ENCODE assay signal across 14 cellular contexts in the genomic region with DNA sequence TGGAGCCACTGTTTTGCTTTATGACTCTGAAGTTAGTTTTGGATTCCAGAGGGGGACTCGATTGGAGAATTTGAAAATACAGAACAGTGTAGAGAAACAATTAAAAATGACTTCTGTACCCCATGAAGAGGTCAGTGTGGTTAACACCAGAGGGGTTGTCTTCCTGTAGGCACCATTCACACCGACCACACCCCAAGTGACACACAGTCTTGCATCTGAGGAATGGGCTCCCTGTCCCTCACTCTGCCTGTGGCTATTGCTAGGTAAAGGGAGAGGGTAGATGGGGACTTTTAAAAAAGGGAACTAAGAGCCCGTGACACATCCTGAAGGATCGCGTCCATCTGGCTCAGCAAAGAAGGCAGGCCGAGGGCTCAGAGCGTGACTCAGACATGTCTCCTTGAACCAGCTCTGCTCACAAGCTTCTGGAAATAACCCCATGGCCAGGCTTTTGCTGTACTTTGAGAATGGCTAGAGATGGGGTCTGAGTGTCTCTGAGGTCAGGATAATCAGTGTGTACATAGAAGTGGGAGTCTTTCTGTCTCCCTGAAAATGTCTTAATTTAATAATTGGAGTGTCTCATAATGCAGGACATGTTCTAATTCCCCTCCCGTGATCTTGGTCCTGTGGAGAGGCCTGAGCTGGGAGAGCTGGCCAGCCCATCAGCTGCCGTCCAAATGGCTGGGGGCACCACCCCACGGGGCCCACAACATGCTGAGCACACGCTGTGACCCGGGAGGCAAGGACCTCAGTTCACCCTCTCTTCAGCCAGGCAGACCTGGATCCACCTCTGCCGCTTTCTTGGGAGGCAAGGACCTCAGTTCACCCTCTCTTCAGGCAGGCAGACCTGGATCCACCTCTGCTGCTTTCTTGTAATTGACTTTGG. TPM values are rescaled to one million over a fixed set of nuclear protein-coding genes. Genes with fewer than 3 reads are reported as not detected.
DNase-seq lines count a peak whose midpoint lies in the region; ATAC-seq and TF ChIP-seq lines count a peak whose summit lies in the region.
"Had no signal": no experiment of that assay in that cellular context is flagged by ENCODE, and none has a peak within 500 bp of the region (broad histone marks: within the 10 kb centered on the region; RNA-seq: fewer than 3 reads in every experiment).

No MANE protein-coding gene starts in this region.

- intact Hi-C loops in left ventricle myocardium superior (cut with micrococcal nuclease) = no loop called here
- intact Hi-C loops in esophagus squamous epithelium (cut with DNase I) = loop anchor here (5.0 kb wide), 1 partner anchor 78 kb away; no protein-coding TSS in a partner anchor
- intact Hi-C loops in prostate gland (cut with DNase I) = no loop called here

- 65 to 67% methylated on average over 4 to 10 of the region's 13 CpGs for WGBS in esophagus squamous epithelium, 2 donors
- WGBS in prostate gland = 72% methylated on average over 13 of the region's 13 CpGs

- H3K9me3 ChIP-seq in RWPE2 (ENCODE audit: severe bottlenecking) = no peaks in the 10 kb centered on the region
- H3K9me3 ChIP-seq in thoracic aorta = no peaks in the 10 kb centered on the region
- no peaks in the 10 kb centered on the region for H3K9me3 ChIP-seq in esophagus squamous epithelium
- H3K9me3 ChIP-seq in prostate gland = no peaks in the 10 kb centered on the region

- no peaks in the 10 kb centered on the region for H3K9me3 Mint-ChIP-seq in activated naive CD4-positive, alpha-beta T cell treated with anti-CD3 and anti-CD28 coated beads, Interleukin-2, amount 10 ng/mL, durations not matched to agents 7 days and 5 days
- H3K9me3 Mint-ChIP-seq: type B pancreatic cell had no signal

- H3K27me3 ChIP-seq in RWPE2 (ENCODE audit: insufficient read depth, poor library complexity, severe bottlenecking) = no peaks in the 10 kb centered on the region
- no peaks in the 10 kb centered on the region for H3K27me3 ChIP-seq in thoracic aorta (replicated peaks; ENCODE audit: insufficient read depth)
- H3K27me3 ChIP-seq in esophagus squamous epithelium = no peaks in the 10 kb centered on the region
- H3K27me3 ChIP-seq in prostate gland (replicated peaks; ENCODE audit: insufficient read depth) = no peaks in the 10 kb centered on the region

- peaks cover 19% of the 10 kb centered on the region for H3K27me3 Mint-ChIP-seq in activated naive CD4-positive, alpha-beta T cell treated with anti-CD3 and anti-CD28 coated beads, Interleukin-2, amount 10 ng/mL, durations not matched to agents 7 days and 5 days
- H3K27me3 Mint-ChIP-seq: type B pancreatic cell had no signal

- no peak for TF ChIP-seq CTCF in RWPE2 (IDR thresholded peaks at IDR 0.05; ENCODE audit: poor library complexity, severe bottlenecking)
- TF ChIP-seq CTCF in thoracic aorta (IDR thresholded peaks at IDR 0.05) = no peak
- no peak for TF ChIP-seq CTCF in esophagus squamous epithelium (IDR thresholded peaks at IDR 0.05)
- no peak for TF ChIP-seq CTCF in prostate gland (IDR thresholded peaks at IDR 0.05)

- no peaks in the 10 kb centered on the region for H3K36me3 ChIP-seq in RWPE2 (ENCODE audit: low read depth)
- H3K36me3 ChIP-seq in thoracic aorta = no peaks in the 10 kb centered on the region
- no peaks in the 10 kb centered on the region for H3K36me3 ChIP-seq in esophagus squamous epithelium
- H3K36me3 ChIP-seq in prostate gland = no peaks in the 10 kb centered on the region

- no peak overlapping the region for H3K4me3 ChIP-seq in RWPE2 (ENCODE audit: severe bottlenecking)
- H3K4me3 ChIP-seq in thoracic aorta = no peak overlapping the region
- H3K4me3 ChIP-seq in esophagus squamous epithelium = no peak overlapping the region
- H3K4me3 ChIP-seq in prostate gland = no peak overlapping the region

- no peak for DNase-seq in activated naive CD4-positive, alpha-beta T cell treated with anti-CD3 and anti-CD28 coated beads, Interleukin-2, amount 10 ng/mL, durations not matched to agents 7 days and 5 days
- no peak for DNase-seq in activated naive CD4-positive, alpha-beta T cell treated with Interleukin-2 at 50 U/mL for 16 hours
- DNase-seq in RWPE2 (ENCODE audit: low spot score) = no peak
- DNase-seq in left ventricle myocardium superior = no peak
- peak; percentile 30 for DNase-seq in thoracic aorta (ENCODE audit: low spot score)
- DNase-seq in ureter (ENCODE audit: low spot score) = no peak
- no peak for DNase-seq in esophagus squamous epithelium (lab: John Stamatoyannopoulos, UW)
- DNase-seq in prostate gland (ENCODE audit: low spot score) = no peak
- DNase-seq: effector CD4-positive, alpha-beta T cell; NCI-H1436 treated with DMSO at 0.1 percent for 48 hours; NCI-H748 treated with DMSO at 0.1 percent for 48 hours; T-helper 2 cell had no signal

- CTCF ChIA-PET in activated naive CD4-positive, alpha-beta T cell treated with anti-CD3 and anti-CD28 coated beads, Interleukin-2, amount 10 ng/mL, durations not matched to agents 7 days and 5 days (lab: Charles Lee) = no interaction called here

- H3K27ac ChIP-seq in RWPE2 (ENCODE audit: poor library complexity, severe bottlenecking) (no peak overlapping the region), thoracic aorta (peak overlapping the region; percentile 27 to 69), esophagus squamous epithelium (no peak overlapping the region), prostate gland (no peak overlapping the region)
- H3K27ac ChIP-seq: HL-60 had no signal

- no peaks in the 10 kb centered on the region for H3K36me3 Mint-ChIP-seq in activated naive CD4-positive, alpha-beta T cell treated with anti-CD3 and anti-CD28 coated beads, Interleukin-2, amount 10 ng/mL, durations not matched to agents 7 days and 5 days
- H3K36me3 Mint-ChIP-seq: type B pancreatic cell had no signal

- H3K4me1 ChIP-seq in RWPE2 (ENCODE audit: insufficient read depth, poor library complexity, severe bottlenecking) (no peaks in the 10 kb centered on the region), thoracic aorta (ENCODE audit: control insufficient read depth in 1 of 2, low read depth in 2 of 2) (peaks cover 0 to 16% of the 10 kb centered on the region in 2 donors), esophagus squamous epithelium (no peaks in the 10 kb centered on the region), prostate gland (replicated peaks) (no peaks in the 10 kb centered on the region)

- ATAC-seq in RWPE2 (ENCODE audit: low read depth) (peak; percentile 96), left ventricle myocardium superior (peak; percentile 42), thoracic aorta (ENCODE audit: insufficient number of reproducible peaks, low FRiP score, low read depth) (peak; percentile 58)

- TF ChIP-seq POLR2A in esophagus squamous epithelium (IDR thresholded peaks at IDR 0.05) = no peak
- no peak for TF ChIP-seq POLR2A in prostate gland (IDR thresholded peaks at IDR 0.05)

- H3K4me3 Mint-ChIP-seq in activated naive CD4-positive, alpha-beta T cell treated with anti-CD3 and anti-CD28 coated beads, Interleukin-2, amount 10 ng/mL, durations not matched to agents 7 days and 5 days = no peak overlapping the region
- H3K4me3 Mint-ChIP-seq: type B pancreatic cell had no signal

- H3K27ac Mint-ChIP-seq in activated naive CD4-positive, alpha-beta T cell treated with anti-CD3 and anti-CD28 coated beads, Interleukin-2, amount 10 ng/mL, durations not matched to agents 7 days and 5 days = peak overlapping the region; percentile 15
- H3K27ac Mint-ChIP-seq: type B pancreatic cell had no signal

- H3K4me1 Mint-ChIP-seq in activated naive CD4-positive, alpha-beta T cell treated with anti-CD3 and anti-CD28 coated beads, Interleukin-2, amount 10 ng/mL, durations not matched to agents 7 days and 5 days = peaks cover 4% of the 10 kb centered on the region

RNA-seq across cellular contexts. Expression of gene SGSM1, which starts 39.3 kb away (rescaled TPM):
- total RNA-seq in left ventricle myocardium superior = 11.6 TPM
- 10 to 100 TPM in 1 of 2 donors, 1 to 10 TPM in 1; 6.8 to 11.1 TPM for total RNA-seq in thoracic aorta
- 10.6 TPM for total RNA-seq in ureter
- under 1 TPM; 0.09 to 0.57 (median 0.18) TPM for total RNA-seq in esophagus squamous epithelium
- total RNA-seq in prostate gland = 1 to 10 TPM; 4.1 to 7.7 TPM

Comparison
In these comparisons a context has a peak if more than half of its experiments do, and no peak if none do; other contexts are left out.
1. ATAC-seq: peak in every context shown above with its lines; median percentile 96 in RWPE2; 58 in thoracic aorta; 42 in left ventricle myocardium superior.
2. H3K27ac ChIP-seq: peak in thoracic aorta (2 of 2); none in RWPE2 (single experiment), esophagus squamous epithelium (0 of 4) and prostate gland (0 of 2).